Comparison of ENCODE assay signal across 10 cellular contexts in the genomic region with DNA sequence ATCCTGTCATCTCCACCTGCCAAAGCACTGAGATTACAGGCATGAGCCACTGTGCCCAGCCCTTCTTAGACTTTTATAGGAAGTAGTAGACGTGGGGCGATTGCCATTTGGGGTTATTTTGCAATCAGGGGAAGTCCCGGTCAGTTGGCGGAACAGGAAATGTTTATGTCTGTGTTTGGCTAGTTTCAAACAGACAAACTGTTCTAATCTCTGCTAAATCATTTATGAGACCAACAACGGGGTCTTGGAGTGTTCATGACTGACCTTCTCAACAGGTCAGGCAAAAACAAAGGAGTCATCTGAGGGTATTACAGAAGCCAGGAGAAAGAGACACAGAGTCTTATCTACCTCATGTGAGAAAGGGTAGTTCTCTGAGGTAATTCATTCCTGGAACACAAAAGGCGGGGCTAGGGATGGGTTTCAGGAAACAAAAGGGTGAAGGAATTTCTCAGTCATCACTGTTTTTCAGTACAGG. TPM values are rescaled to one million over a fixed set of nuclear protein-coding genes. Genes with fewer than 3 reads are reported as not detected.
DNase-seq lines count a peak whose midpoint lies in the region; ATAC-seq lines count a peak whose summit lies in the region.
"Had no signal": no experiment of that assay in that cellular context is flagged by ENCODE, and none has a peak within 500 bp of the region (broad histone marks: within the 10 kb centered on the region; RNA-seq: fewer than 3 reads in every experiment).

No MANE protein-coding gene starts in this region.

- H3K27ac ChIP-seq in skin epidermis: peak overlapping the region in 13 of 21 experiments; percentile 16 to 71 (median 44)
- H3K27ac ChIP-seq: BLaER1 had no signal

- H3K4me1 Mint-ChIP-seq in activated T-cell treated with anti-CD3 and anti-CD28 coated beads, Interleukin-2, amount 50 U/mL, for 4 hours (ENCODE audit: low read depth): peaks cover 17% of the 10 kb centered on the region
- H3K4me1 Mint-ChIP-seq: nephron had no signal

- H3K4me3 Mint-ChIP-seq in activated T-cell treated with anti-CD3 and anti-CD28 coated beads, Interleukin-2, amount 50 U/mL, for 4 hours: peak overlapping the region; percentile 62
- H3K4me3 Mint-ChIP-seq: nephron had no signal

- no peaks in the 10 kb centered on the region for H3K27me3 Mint-ChIP-seq in activated T-cell treated with anti-CD3 and anti-CD28 coated beads, Interleukin-2, amount 50 U/mL, for 4 hours (ENCODE audit: low read depth)

- H3K4me3 ChIP-seq in skin epidermis: no peak overlapping the region
- H3K4me3 ChIP-seq: BLaER1 had no signal

- ATAC-seq in activated T-cell treated with anti-CD3 and anti-CD28 coated beads, Interleukin-2, amount 50 U/mL, for 4 hours: peak; percentile 53 to 56
- ATAC-seq in HG03045 (IDR thresholded peaks at IDR 0.05; ENCODE audit: unreplicated experiment): peak; percentile 82

- peaks cover 7% of the 10 kb centered on the region for H3K9me3 Mint-ChIP-seq in activated T-cell treated with anti-CD3 and anti-CD28 coated beads, Interleukin-2, amount 50 U/mL, for 4 hours

- H3K36me3 Mint-ChIP-seq in activated T-cell treated with anti-CD3 and anti-CD28 coated beads, Interleukin-2, amount 50 U/mL, for 4 hours (ENCODE audit: insufficient read depth): peaks cover 2% of the 10 kb centered on the region

- DNase-seq in activated T-cell treated with anti-CD3 and anti-CD28 coated beads, Interleukin-2, amount 50 U/mL, for 4 hours: no peak
- DNase-seq in activated T-cell treated with anti-CD3 and anti-CD28 coated beads for 4 hours (no peak), SKM-1 (lab: John Stamatoyannopoulos, UW; ENCODE audit: unreplicated experiment) (peak; percentile 79), germinal center (ENCODE audit: low spot score) (peak; percentile 15), COR-L47 (lab: John Stamatoyannopoulos, UW) (no peak), SW480 (ENCODE audit: low spot score) (no peak)

RNA-seq across cellular contexts. Expression of gene TPK1, which starts 6.6 kb away (rescaled TPM):
- 10 to 100 TPM in 1 of 3 donors, 1 to 10 TPM in 2; 9.2 to 10.5 (median 9.3) TPM for total RNA-seq in activated T-cell treated with anti-CD3 and anti-CD28 coated beads, Interleukin-2, amount 50 U/mL, for 4 hours

Comparison
In these comparisons a context has a peak if more than half of its experiments do, and no peak if none do; other contexts are left out.
1. DNase-seq: peak in SKM-1 (single experiment) and germinal center (single experiment); none in activated T-cell treated with anti-CD3 and anti-CD28 coated beads, Interleukin-2, amount 50 U/mL, for 4 hours (single experiment), activated T-cell treated with anti-CD3 and anti-CD28 coated beads for 4 hours (single experiment), COR-L47 (single experiment) and SW480 (single experiment).